Comparison of ENCODE assay signal across 29 cellular contexts in the genomic region with DNA sequence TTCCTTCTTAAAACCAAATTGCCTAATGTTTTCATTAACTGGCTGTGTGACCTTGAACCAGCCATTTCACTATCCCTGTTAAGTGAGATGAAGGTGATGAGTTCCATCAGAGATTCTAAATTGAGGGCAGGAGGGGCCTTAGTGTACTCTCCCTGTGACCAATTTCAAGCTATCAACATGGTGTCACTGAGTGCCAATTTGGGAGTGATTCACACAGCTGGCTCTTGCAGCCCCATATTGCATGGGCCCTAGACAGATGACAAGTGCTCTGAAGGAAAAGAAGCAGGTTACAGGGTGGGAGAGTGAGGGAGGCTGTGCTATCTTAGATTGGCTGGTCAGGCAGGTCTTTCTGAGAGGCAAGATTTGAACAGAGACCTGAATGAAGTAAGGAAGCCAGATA. TPM values are rescaled to one million over a fixed set of nuclear protein-coding genes. Genes with fewer than 3 reads are reported as not detected.
"Had no signal": no experiment of that assay in that cellular context is flagged by ENCODE, and none has a peak within 500 bp of the region (broad histone marks: within the 10 kb centered on the region; RNA-seq: fewer than 3 reads in every experiment).

No MANE protein-coding gene starts in this region.

- H3K4me3 ChIP-seq: ascending aorta, breast epithelium, cardiac muscle cell, colonic mucosa, esophagus squamous epithelium had no signal

- H3K27ac ChIP-seq: breast epithelium, cardiac muscle cell, colonic mucosa, epithelial cell of prostate, VCaP had no signal

- H3K9me3 ChIP-seq: ascending aorta, breast epithelium, colonic mucosa, esophagus squamous epithelium had no signal

- DNase-seq: activated CD4-positive, alpha-beta memory T cell treated with anti-CD3 and anti-CD28 coated beads, Interleukin-2, amount 10 ng/mL, durations not matched to agents 7 days and 5 days; activated CD4-positive, alpha-beta T cell treated with anti-CD3 and anti-CD28 coated beads for 1 hour; activated CD4-positive, alpha-beta T cell treated with anti-CD3 and anti-CD28 coated beads for 4 hours; activated CD4-positive, alpha-beta T cell treated with anti-CD3 and anti-CD28 coated beads, Interleukin-2, amount 10 ng/mL, durations not matched to agents 7 days and 5 days; activated CD4-positive, alpha-beta T cell treated with anti-CD3 and anti-CD28 coated beads, Interleukin-2, amount 50 U/mL, for 4 hours; activated CD8-positive, alpha-beta memory T cell treated with anti-CD3 and anti-CD28 coated beads, Interleukin-2, amount 50 U/mL, for 48 hours; activated gamma-delta T cell; activated naive CD4-positive, alpha-beta T cell; activated naive CD4-positive, alpha-beta T cell treated with anti-CD3 and anti-CD28 coated beads, Interleukin-2, amount 10 ng/mL, durations not matched to agents 7 days and 5 days; activated naive CD8-positive, alpha-beta T cell treated with anti-CD3 and anti-CD28 coated beads, Interleukin-2, amount 10 ng/mL, durations not matched to agents 7 days and 5 days; activated T-cell treated with anti-CD3 and anti-CD28 coated beads for 4 hours; activated T-cell treated with anti-CD3 and anti-CD28 coated beads, Interleukin-2, amount 50 U/mL, for 24 hours; activated T-cell treated with anti-CD3 and anti-CD28 coated beads, Interleukin-2, amount 50 U/mL, for 72 hours; central memory CD4-positive, alpha-beta T cell; cerebellar nuclear complex; colonic mucosa; effector CD8-positive, alpha-beta T cell; esophagus squamous epithelium; foreskin fibroblast; T-helper 1 cell; T-helper 17 cell; T1000 had no signal

- H3K27me3 ChIP-seq: ascending aorta, breast epithelium, colonic mucosa, esophagus squamous epithelium had no signal

- H3K36me3 ChIP-seq: ascending aorta, breast epithelium, cardiac muscle cell, colonic mucosa, esophagus squamous epithelium had no signal

- H3K4me1 ChIP-seq: colonic mucosa had no signal

- ATAC-seq: activated naive CD4-positive, alpha-beta T cell treated with anti-CD3 and anti-CD28 coated beads, Interleukin-2, amount 50 U/mL, for 72 hours; activated T-cell treated with anti-CD3 and anti-CD28 coated beads, Interleukin-2, amount 50 U/mL, for 72 hours; T-helper 17 cell; WTC11 had no signal

RNA-seq across cellular contexts. Expression of gene TACSTD2, which starts 13.0 kb away (rescaled TPM):
- total RNA-seq: activated CD4-positive, alpha-beta memory T cell treated with anti-CD3 and anti-CD28 coated beads, Interleukin-2, amount 10 ng/mL, durations not matched to agents 7 days and 5 days; activated CD4-positive, alpha-beta T cell treated with anti-CD3 and anti-CD28 coated beads, Interleukin-2, amount 10 ng/mL, durations not matched to agents 7 days and 5 days; activated naive CD8-positive, alpha-beta T cell treated with anti-CD3 and anti-CD28 coated beads, Interleukin-2, amount 10 ng/mL, durations not matched to agents 7 days and 5 days; cardiac muscle cell had no signal
